ENCODE assay signal across 13 cellular contexts in the genomic region with DNA sequence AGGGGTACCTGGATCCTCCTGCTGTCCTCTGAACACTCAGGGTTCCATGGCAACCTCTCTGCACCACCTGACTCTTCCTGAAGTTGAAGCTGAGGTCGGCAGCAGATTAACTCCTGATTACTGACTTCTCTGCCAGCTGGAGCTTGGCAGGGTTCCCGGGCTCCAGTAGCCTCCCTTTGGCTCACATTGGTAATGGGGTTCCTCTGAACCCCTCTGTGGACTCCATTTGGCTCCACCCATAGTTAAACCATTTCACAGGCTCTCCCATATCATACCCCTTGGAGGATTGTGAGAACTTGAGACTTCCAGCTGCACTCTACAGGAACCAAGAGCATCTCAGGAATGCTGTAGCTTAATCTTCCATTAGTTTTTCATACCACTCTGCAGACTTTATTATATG.
DNase-seq lines count a peak whose midpoint lies in the region; ATAC-seq and TF ChIP-seq lines count a peak whose summit lies in the region.
"Had no signal": no experiment of that assay in that cellular context is flagged by ENCODE, and none has a peak within 500 bp of the region (broad histone marks: within the 10 kb centered on the region; RNA-seq: fewer than 3 reads in every experiment).

No MANE protein-coding gene starts in this region.

- DNase-seq in BE2C = peak; percentile 48
- peak; percentile 37 for DNase-seq in M059J (ENCODE audit: low read depth)
- DNase-seq in NCI-H82 (lab: John Stamatoyannopoulos, UW) = peak; percentile 64
- peak; percentile 31 for DNase-seq in choroid plexus epithelial cell (ENCODE audit: low read depth)
- no peak for DNase-seq in mucosa of descending colon
- DNase-seq in foreskin keratinocyte = no peak
- no peak for DNase-seq in RWPE1 (ENCODE audit: low spot score)
- DNase-seq: HCEC 1CT, NCI-H146, NCI-H345 had no signal

- no peak for ATAC-seq in GM18861 (IDR thresholded peaks at IDR 0.05; ENCODE audit: unreplicated experiment)
- ATAC-seq in mucosa of descending colon = no peak
- ATAC-seq in foreskin keratinocyte = no peak
- ATAC-seq: K562, Right ventricle myocardium inferior had no signal

- POLR2A ChIA-PET in RWPE1 (lab: Yijun Ruan, JAX; ENCODE audit: low non-redundant PET) = no interaction called here

- TF ChIP-seq CTCF in BE2C (IDR thresholded peaks at IDR 0.05; ENCODE audit: low read depth, low read length) (no peak), choroid plexus epithelial cell (conservative IDR thresholded peaks at IDR 0.05; ENCODE audit: low read depth, low read length) (no peak), mucosa of descending colon (IDR thresholded peaks at IDR 0.05) (no peak), foreskin keratinocyte (conservative IDR thresholded peaks at IDR 0.05) (no peak), RWPE1 (conservative IDR thresholded peaks at IDR 0.05; ENCODE audit: low read depth) (no peak)

- H3K27ac ChIP-seq in foreskin keratinocyte = no peak overlapping the region
- no peak overlapping the region for H3K27ac ChIP-seq in RWPE1

- H3K27me3 ChIP-seq in BE2C = no peaks in the 10 kb centered on the region
- H3K27me3 ChIP-seq in foreskin keratinocyte = no peaks in the 10 kb centered on the region

- CTCF ChIA-PET in RWPE1 (lab: Yijun Ruan, JAX) = no interaction called here

- intact Hi-C loops in mucosa of descending colon (cut with DNase I, micrococcal nuclease) = no loop called here

- H3K36me3 ChIP-seq in BE2C (no peaks in the 10 kb centered on the region), mucosa of descending colon (ENCODE audit: low read depth) (no peaks in the 10 kb centered on the region)

- H3K4me3 ChIP-seq in BE2C (ENCODE audit: low read depth, low read length) (no peak overlapping the region), choroid plexus epithelial cell (ENCODE audit: low read depth, low read length) (no peak overlapping the region), mucosa of descending colon (no peak overlapping the region)
- H3K4me3 ChIP-seq: K562 had no signal

- peaks cover 13% of the 10 kb centered on the region; the same call in 1 of the 2 replicates for H3K4me1 ChIP-seq in BE2C
- no peaks in the 10 kb centered on the region for H3K4me1 ChIP-seq in mucosa of descending colon (ENCODE audit: low read depth)
- H3K4me1 ChIP-seq in foreskin keratinocyte = no peaks in the 10 kb centered on the region

- H3K9me3 ChIP-seq in BE2C (no peaks in the 10 kb centered on the region), mucosa of descending colon (no peaks in the 10 kb centered on the region)

Comparison
In these comparisons a context has a peak if more than half of its experiments do, and no peak if none do; other contexts are left out.
1. DNase-seq: peak in BE2C (single experiment), M059J (single experiment), NCI-H82 (single experiment) and choroid plexus epithelial cell (single experiment); none in mucosa of descending colon (0 of 3), foreskin keratinocyte (0 of 2) and RWPE1 (single experiment).